21 cellular contexts compared by ENCODE assay signal in the genomic region with DNA sequence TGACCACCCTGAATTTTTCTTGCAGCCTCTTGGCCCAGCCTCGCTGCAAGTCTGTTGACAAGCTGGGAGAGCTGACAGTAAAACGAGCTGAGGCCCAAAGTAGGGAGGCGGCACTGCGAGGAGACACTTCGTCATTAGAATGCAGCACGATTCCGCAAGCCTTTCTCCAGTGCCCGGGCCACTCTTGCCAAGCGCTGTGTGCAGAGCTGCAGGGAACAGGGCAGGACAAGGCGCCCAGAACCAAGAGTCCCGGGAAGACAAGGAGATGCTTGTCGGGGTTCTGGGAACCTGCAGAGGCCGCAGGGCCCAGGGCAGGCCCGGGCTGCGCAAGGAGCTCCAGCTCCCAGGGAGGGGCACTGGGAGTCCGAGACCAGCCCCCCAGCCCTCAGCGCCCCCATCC.
DNase-seq lines count a peak whose midpoint lies in the region; ATAC-seq lines count a peak whose summit lies in the region.
"Had no signal": no experiment of that assay in that cellular context is flagged by ENCODE, and none has a peak within 500 bp of the region (broad histone marks: within the 10 kb centered on the region; RNA-seq: fewer than 3 reads in every experiment).

No MANE protein-coding gene starts in this region.

- intact Hi-C loops in posterior cingulate gyrus (cut with DNase I), result no loop called here

- DNase-seq in G401 (ENCODE audit: low spot score) (peak; percentile 8), caudate nucleus (lab: John Stamatoyannopoulos, UW) (peak in 44 of 61 donors; percentile 0 to 72 (median 21)), posterior cingulate gyrus (peak in 8 of 10 donors; percentile 21 to 92 (median 54)), Kasumi-1 (lab: John Stamatoyannopoulos, UW) (no peak)
- DNase-seq in activated naive CD4-positive, alpha-beta T cell treated with anti-CD3 and anti-CD28 coated beads, Interleukin-2, amount 50 U/mL, for 16 hours, result no peak
- DNase-seq: BE2C; CD4-positive, CD25-positive, alpha-beta regulatory T cell; COR-L47; DMS 273 treated with DMSO at 0.1 percent for 48 hours; GDM1; H7; Karpas-422; MG63; NCI-H1092; NCI-H2081; NCI-H2171 treated with DMSO at 0.1 percent for 48 hours; NCI-H446; OCI-M1; SHP77 had no signal

- no peak for ATAC-seq in GM19397 (IDR thresholded peaks at IDR 0.05; ENCODE audit: unreplicated experiment)

- H3K27me3 ChIP-seq in layer of hippocampus (ENCODE audit: control insufficient read depth, insufficient read depth, low read length), result no peaks in the 10 kb centered on the region
- H3K27me3 ChIP-seq: BE2C, MG63 had no signal

- H3K27ac ChIP-seq in caudate nucleus (ENCODE audit: low read depth, low read length) (no peak overlapping the region), layer of hippocampus (ENCODE audit: low read depth, low read length) (peak overlapping the region; percentile 22)

- in situ Hi-C loops in G401 (cut with HindIII; ENCODE audit: low sequenced_read_pairs), result no loop called here

Comparison
In these comparisons a context has a peak if more than half of its experiments do, and no peak if none do; other contexts are left out.
1. DNase-seq: peak in G401 (single experiment), caudate nucleus (44 of 61) and posterior cingulate gyrus (8 of 10); none in activated naive CD4-positive, alpha-beta T cell treated with anti-CD3 and anti-CD28 coated beads, Interleukin-2, amount 50 U/mL, for 16 hours (single experiment) and Kasumi-1 (0 of 2).